25 cellular contexts compared by ENCODE assay signal in the genomic region with DNA sequence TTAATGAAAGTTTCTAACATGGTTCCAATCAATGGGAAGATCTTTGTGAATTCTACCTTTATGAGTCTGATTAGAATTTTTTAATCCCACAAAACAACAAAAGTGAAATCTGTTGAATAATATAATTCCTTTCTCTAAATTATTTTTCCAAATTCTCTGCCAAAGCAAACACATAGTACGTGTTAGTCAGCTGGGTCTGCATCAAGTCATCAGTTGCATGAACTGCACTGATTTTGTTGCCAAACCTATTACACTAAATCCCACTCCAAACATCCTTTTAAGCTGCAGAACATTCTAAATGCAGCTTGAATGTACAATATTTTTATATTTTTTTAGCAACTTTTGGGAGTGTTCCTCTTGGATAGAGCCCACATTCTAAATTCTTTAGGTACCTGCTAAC.
DNase-seq lines count a peak whose midpoint lies in the region; ATAC-seq and TF ChIP-seq lines count a peak whose summit lies in the region.
"Had no signal": no experiment of that assay in that cellular context is flagged by ENCODE, and none has a peak within 500 bp of the region (broad histone marks: within the 10 kb centered on the region; RNA-seq: fewer than 3 reads in every experiment).

No MANE protein-coding gene starts in this region.

- POLR2A ChIA-PET in Caco-2 (lab: Charles Lee) = no interaction called here

- no peaks in the 10 kb centered on the region for H3K4me1 Mint-ChIP-seq in Caco-2 (ENCODE audit: low read depth, unreplicated experiment)
- H3K4me1 Mint-ChIP-seq: CD4-positive, CD25-positive, alpha-beta regulatory T cell had no signal

- TF ChIP-seq CTCF in fibroblast of lung (conservative IDR thresholded peaks at IDR 0.05 in 1 of 2, IDR thresholded peaks at IDR 0.05 in 1 of 2; ENCODE audit: low read depth in 1 of 2, low read length in 2 of 2) = no peak
- TF ChIP-seq CTCF in osteoblast (IDR thresholded peaks at IDR 0.05; ENCODE audit: extremely low read depth, low read depth, low read length) = no peak
- TF ChIP-seq CTCF in GM20000 (IDR thresholded peaks at IDR 0.05; ENCODE audit: extremely low read depth, missing control alignments) = no peak
- no peak for TF ChIP-seq CTCF in Caco-2 (IDR thresholded peaks at IDR 0.05; ENCODE audit: insufficient read depth in 1 of 2, low read depth in 1 of 2, low read length in 1 of 2, severe bottlenecking in 1 of 2, unreplicated experiment in 1 of 2)

- H3K27ac Mint-ChIP-seq in Caco-2 (ENCODE audit: unreplicated experiment) = no peak overlapping the region
- H3K27ac Mint-ChIP-seq: CD4-positive, CD25-positive, alpha-beta regulatory T cell had no signal

- no peak for ATAC-seq in GM18867 (IDR thresholded peaks at IDR 0.05; ENCODE audit: unreplicated experiment)
- ATAC-seq: HCT116, HepG2 had no signal

- H3K4me2 ChIP-seq in fibroblast of lung (ENCODE audit: extremely low read depth, insufficient read depth, low read length) = no peak overlapping the region
- H3K4me2 ChIP-seq in osteoblast (ENCODE audit: insufficient read depth, low read length) = no peak overlapping the region
- H3K4me2 ChIP-seq: BLaER1 had no signal

- H3K36me3 ChIP-seq in MG63 = no peaks in the 10 kb centered on the region
- H3K36me3 ChIP-seq in fibroblast of lung (ENCODE audit: control insufficient read depth, insufficient read depth, low read length) = no peaks in the 10 kb centered on the region
- no peaks in the 10 kb centered on the region for H3K36me3 ChIP-seq in osteoblast (ENCODE audit: insufficient read depth, low read length)
- H3K36me3 ChIP-seq in Caco-2 (ENCODE audit: control insufficient read depth, insufficient read depth, low read length) = no peaks in the 10 kb centered on the region
- H3K36me3 ChIP-seq: BLaER1, SJSA1 had no signal

- DNase-seq in MG63 = peak; percentile 3
- DNase-seq in astrocyte of the hippocampus (ENCODE audit: low read depth, low spot score) = peak; percentile 43
- peak; percentile 12 to 43 for DNase-seq in fibroblast of lung (ENCODE audit: low read depth in 2 of 2)
- DNase-seq in osteoblast (ENCODE audit: insufficient read length, low spot score, missing footprints) = peak; percentile 60
- no peak for DNase-seq in GM20000 (ENCODE audit: low spot score)
- DNase-seq in Caco-2 = no peak
- DNase-seq in inferior parietal cortex (ENCODE audit: extremely low spot score) = no peak
- DNase-seq: CD4-positive, CD25-positive, alpha-beta regulatory T cell; DMS53; Karpas-422; MV-4-11; NCI-H1105; NCI-H1436 treated with DMSO at 0.1 percent for 48 hours; NCI-H187 treated with DMSO at 0.1 percent for 48 hours; NCI-H2171 treated with DMSO at 0.1 percent for 48 hours; NCI-H345; NCI-H510A treated with DMSO at 0.1 percent for 48 hours; NK-92 treated with Interleukin-12 subunit alpha and Interleukin-12 subunit beta, amount 100 ng/mL, for 24 hours; Right ventricle myocardium superior; RPMI8226 had no signal

- intact Hi-C loops in Caco-2 (cut with micrococcal nuclease; ENCODE audit: unreplicated experiment) = no loop called here

- H3K27me3 ChIP-seq in MG63 (no peaks in the 10 kb centered on the region), fibroblast of lung (ENCODE audit: control insufficient read depth, insufficient read depth, low read length) (no peaks in the 10 kb centered on the region), osteoblast (ENCODE audit: insufficient read depth, low read length) (no peaks in the 10 kb centered on the region), Caco-2 (replicated peaks; ENCODE audit: control insufficient read depth, insufficient read depth, low read length) (no peaks in the 10 kb centered on the region)
- H3K27me3 ChIP-seq: BLaER1, SJSA1 had no signal

- H3K4me3 ChIP-seq in MG63 (no peak overlapping the region), fibroblast of lung (replicated peaks in 1 of 4; ENCODE audit: control extremely low read depth in 1 of 4, insufficient read depth in 1 of 4, low read depth in 3 of 4, low read length in 4 of 4) (no peak overlapping the region), osteoblast (ENCODE audit: insufficient read depth, low read length) (no peak overlapping the region), Caco-2 (ENCODE audit: low read depth, low read length) (no peak overlapping the region)
- H3K4me3 ChIP-seq: BLaER1, SJSA1 had no signal

- H3K4me3 Mint-ChIP-seq in Caco-2 (ENCODE audit: unreplicated experiment) = no peak overlapping the region
- H3K4me3 Mint-ChIP-seq: CD4-positive, CD25-positive, alpha-beta regulatory T cell had no signal

- H3K27me3 Mint-ChIP-seq in Caco-2 (ENCODE audit: insufficient read depth, unreplicated experiment) = peaks cover 2% of the 10 kb centered on the region
- H3K27me3 Mint-ChIP-seq: CD4-positive, CD25-positive, alpha-beta regulatory T cell had no signal

- no peak overlapping the region for H3K9ac ChIP-seq in fibroblast of lung (ENCODE audit: insufficient read depth, low read length)
- H3K9ac ChIP-seq: BLaER1 had no signal

- H4K20me1 ChIP-seq in fibroblast of lung (ENCODE audit: control insufficient read depth, extremely low read depth, insufficient read depth, low read length) (no peaks in the 10 kb centered on the region), osteoblast (ENCODE audit: insufficient read depth, low read length) (no peaks in the 10 kb centered on the region)
- H4K20me1 ChIP-seq: BLaER1 had no signal

- no peaks in the 10 kb centered on the region for H3K4me1 ChIP-seq in fibroblast of lung (ENCODE audit: control insufficient read depth, extremely low read depth, insufficient read depth, low read length)
- H3K4me1 ChIP-seq in osteoblast (ENCODE audit: insufficient read depth, low read length) = no peaks in the 10 kb centered on the region
- no peaks in the 10 kb centered on the region for H3K4me1 ChIP-seq in Caco-2
- H3K4me1 ChIP-seq: BLaER1, SJSA1 had no signal

- BruUV-seq in Caco-2 (replicated peaks; lab: Mats Ljungman, UMichigan) = no TSS peak

- CTCF ChIA-PET in Caco-2 (lab: Charles Lee) = interaction anchor here (0.6 kb wide), 1 partner anchor 55 kb away, joined by 3 read pairs; no protein-coding TSS in a partner anchor

- no peaks in the 10 kb centered on the region for H3K9me3 Mint-ChIP-seq in Caco-2 (ENCODE audit: unreplicated experiment)

- H3K79me2 ChIP-seq in fibroblast of lung (ENCODE audit: control insufficient read depth, insufficient read depth, low read length) (no peaks in the 10 kb centered on the region), osteoblast (ENCODE audit: insufficient read depth, low read length) (no peaks in the 10 kb centered on the region)

- H3K36me3 Mint-ChIP-seq in Caco-2 (ENCODE audit: insufficient read depth, unreplicated experiment) = no peaks in the 10 kb centered on the region
- H3K36me3 Mint-ChIP-seq: CD4-positive, CD25-positive, alpha-beta regulatory T cell had no signal

- H2AFZ ChIP-seq in fibroblast of lung (ENCODE audit: low read length) (no peak overlapping the region), osteoblast (ENCODE audit: low read length) (no peak overlapping the region)

- H3K9me3 ChIP-seq in MG63 = no peaks in the 10 kb centered on the region
- H3K9me3 ChIP-seq in fibroblast of lung (ENCODE audit: control insufficient read depth, insufficient read depth, low read depth, low read length) = no peaks in the 10 kb centered on the region
- no peaks in the 10 kb centered on the region for H3K9me3 ChIP-seq in osteoblast (ENCODE audit: low read depth, low read length)
- no peaks in the 10 kb centered on the region for H3K9me3 ChIP-seq in Caco-2
- H3K9me3 ChIP-seq: BLaER1, SJSA1 had no signal

- H3K27ac ChIP-seq in fibroblast of lung (ENCODE audit: insufficient read depth, low read length) (no peak overlapping the region), osteoblast (ENCODE audit: low read depth, low read length) (no peak overlapping the region)
- H3K27ac ChIP-seq: BLaER1, SJSA1 had no signal

Comparison
In these comparisons a context has a peak if more than half of its experiments do, and no peak if none do; other contexts are left out.
1. DNase-seq: peak in MG63 (single experiment), astrocyte of the hippocampus (single experiment), fibroblast of lung (2 of 2) and osteoblast (single experiment); none in GM20000 (single experiment), Caco-2 (0 of 2) and inferior parietal cortex (single experiment).